Comparison of ENCODE assay signal across 8 cellular contexts in the genomic region with DNA sequence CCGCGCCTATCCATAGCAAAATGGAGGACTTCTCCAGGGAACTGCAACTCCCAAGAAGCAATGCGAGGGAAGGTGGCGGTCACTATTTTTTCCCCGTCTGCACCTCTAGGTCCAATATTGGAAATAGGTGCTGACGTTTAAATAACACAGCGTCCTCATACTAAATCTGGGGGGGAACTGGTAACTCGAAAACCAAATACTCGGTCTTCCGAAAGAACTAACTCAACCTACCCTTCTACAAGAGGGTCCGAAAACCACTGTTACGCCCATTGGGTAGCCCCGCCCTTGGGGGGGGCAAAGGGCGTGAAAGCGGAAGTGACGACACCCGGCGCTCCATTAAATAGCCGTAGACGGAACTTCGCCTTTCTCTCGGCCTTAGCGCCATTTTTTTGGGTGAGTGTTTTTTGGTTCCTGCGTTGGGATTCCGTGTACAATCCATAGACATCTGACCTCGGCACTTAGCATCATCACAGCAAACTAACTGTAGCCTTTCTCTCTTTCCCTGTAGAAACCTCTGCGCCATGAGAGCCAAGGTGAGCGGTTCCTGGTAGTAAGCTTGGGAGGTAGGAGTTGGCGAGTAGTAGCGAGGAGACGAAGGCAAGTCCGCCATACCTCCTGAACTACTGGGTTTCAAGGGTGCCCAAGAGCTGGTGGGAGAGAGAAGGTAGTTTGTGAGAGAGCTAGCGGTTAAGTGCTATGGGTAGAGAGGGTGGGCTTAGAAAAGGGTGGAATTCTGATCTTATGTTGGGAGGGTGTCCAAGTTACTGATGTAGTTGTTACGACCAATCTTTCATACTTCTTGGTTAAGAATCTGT. TPM values are rescaled to one million over a fixed set of nuclear protein-coding genes. Genes with fewer than 3 reads are reported as not detected.
A peak's percentile ranks its signal among the peaks of the same experiment; 100 is the strongest.
DNase-seq lines count a peak whose midpoint lies in the region; ATAC-seq lines count a peak whose summit lies in the region.

A gene (plus strand): TSS at position 367 of the 815 bp plus-strand sequence.

- peak within 1 kb of the TSS; percentile 43 for H2AFZ ChIP-seq in mesenchymal stem cell (ENCODE audit: low read depth, low read length)

- H3K4me2 ChIP-seq in mesenchymal stem cell (ENCODE audit: low read length, poor library complexity, severe bottlenecking), result peak within 1 kb of the TSS; percentile 54

- H4K8ac ChIP-seq in mesenchymal stem cell (ENCODE audit: low read length), result peak within 1 kb of the TSS; percentile 80

- DNase-seq in CD4-positive, CD25-positive, alpha-beta regulatory T cell, result peak; percentile 88 to 97 (median 96)
- peak in 74 of 76 experiments; percentile 21 to 92 (median 84) for DNase-seq in HUDEP-2 (lab: John Stamatoyannopoulos, UW; ENCODE audit: unreplicated experiment in 76 of 76)
- DNase-seq in NOMO-1 treated with dmso at 0.1 percent for 144 hours (lab: John Stamatoyannopoulos, UW; ENCODE audit: unreplicated experiment), result peak; percentile 91
- DNase-seq in activated CD8-positive, alpha-beta memory T cell treated with anti-CD3 and anti-CD28 coated beads for 4 hours (ENCODE audit: low read depth in 2 of 2), result peak; percentile 87 to 92
- peak; percentile 96 for DNase-seq in mesenchymal stem cell
- peak; percentile 88 for DNase-seq in stimulated activated CD8-positive, alpha-beta memory T cell treated with anti-CD3 and anti-CD28 coated beads, Interleukin-12 subunit alpha, Interleukin-12 subunit beta, amount 100 ng/mL, for 4 hours (ENCODE audit: low read depth)

- peak; percentile 40 to 45 for ATAC-seq in CD4-positive, CD25-positive, alpha-beta regulatory T cell (ENCODE audit: low read depth in 2 of 2)
- peak; percentile 44 for ATAC-seq in GM19467 (IDR thresholded peaks at IDR 0.05; ENCODE audit: unreplicated experiment)

- H3K4me1 Mint-ChIP-seq in CD4-positive, CD25-positive, alpha-beta regulatory T cell, result peaks cover 9 to 41% (median 27%) of the 10 kb centered on the region in 4 donors

- peak within 1 kb of the TSS; percentile 91 to 99 (median 98) for H3K4me3 Mint-ChIP-seq in CD4-positive, CD25-positive, alpha-beta regulatory T cell

- peaks cover 4% of the 10 kb centered on the region for H3K27me3 Mint-ChIP-seq in CD4-positive, CD25-positive, alpha-beta regulatory T cell

- no peaks in the 10 kb centered on the region for H3K9me3 Mint-ChIP-seq in CD4-positive, CD25-positive, alpha-beta regulatory T cell

- H3K79me1 ChIP-seq in mesenchymal stem cell (replicated peaks; ENCODE audit: low read length, poor library complexity, severe bottlenecking), result peaks cover 16% of the 10 kb centered on the region

- H3K14ac ChIP-seq in mesenchymal stem cell (ENCODE audit: low read length in 2 of 2), result peak within 1 kb of the TSS in 1 of 2 experiments; percentile 21

- H2BK120ac ChIP-seq in mesenchymal stem cell (ENCODE audit: low read depth, low read length), result peak within 1 kb of the TSS; percentile 57

- H4K91ac ChIP-seq in mesenchymal stem cell (ENCODE audit: low read length), result peak within 1 kb of the TSS; percentile 83

- H2BK15ac ChIP-seq in mesenchymal stem cell (ENCODE audit: low read depth, poor library complexity, severe bottlenecking), result no peak within 1 kb of the TSS

- H3K27ac ChIP-seq in CD4-positive, CD25-positive, alpha-beta regulatory T cell (ENCODE audit: insufficient read depth, low read length, poor library complexity, severe bottlenecking), result peak within 1 kb of the TSS; percentile 96
- H3K27ac ChIP-seq in mesenchymal stem cell (ENCODE audit: low read length, poor library complexity, severe bottlenecking), result peak within 1 kb of the TSS; percentile 97

- peaks cover 23% of the 10 kb centered on the region for H3K4me1 ChIP-seq in CD4-positive, CD25-positive, alpha-beta regulatory T cell (ENCODE audit: control insufficient read depth, insufficient read depth, low read length, poor library complexity, severe bottlenecking)
- H3K4me1 ChIP-seq in endocrine pancreas (ENCODE audit: control insufficient read depth, insufficient read depth, low read length) (peaks cover 12% of the 10 kb centered on the region), mesenchymal stem cell (ENCODE audit: control insufficient read depth, insufficient read depth, low read depth, low read length) (peaks cover 12% of the 10 kb centered on the region)

- H3K23ac ChIP-seq in mesenchymal stem cell (ENCODE audit: low read length in 2 of 2), result no peak within 1 kb of the TSS

- H2BK12ac ChIP-seq in mesenchymal stem cell (ENCODE audit: low read length in 2 of 2), result no peak within 1 kb of the TSS

- WGBS in mesenchymal stem cell, result under 1% methylated on average over 27 of the region's 34 CpGs

- H3K9ac ChIP-seq in endocrine pancreas (ENCODE audit: control insufficient read depth, insufficient read depth, low read length) (peak within 1 kb of the TSS; percentile 91), mesenchymal stem cell (ENCODE audit: low read length) (peak within 1 kb of the TSS; percentile 99)

- peak within 1 kb of the TSS; percentile 14 for H2AK5ac ChIP-seq in mesenchymal stem cell (ENCODE audit: low read length, severe bottlenecking)

- H3K27ac Mint-ChIP-seq in CD4-positive, CD25-positive, alpha-beta regulatory T cell, result peak within 1 kb of the TSS; percentile 93 to 99 (median 98)

- peaks cover 25% of the 10 kb centered on the region for H3K36me3 ChIP-seq in CD4-positive, CD25-positive, alpha-beta regulatory T cell (ENCODE audit: control insufficient read depth, insufficient read depth, low read length)
- H3K36me3 ChIP-seq in endocrine pancreas (ENCODE audit: control insufficient read depth, insufficient read depth, low read length), result peaks cover 3% of the 10 kb centered on the region
- peaks cover 26 to 53% of the 10 kb centered on the region in 2 experiments for H3K36me3 ChIP-seq in mesenchymal stem cell (ENCODE audit: control insufficient read depth in 1 of 2, insufficient read depth in 2 of 2, low read depth in 1 of 2, low read length in 2 of 2)

- no peaks in the 10 kb centered on the region for H3K9me3 ChIP-seq in CD4-positive, CD25-positive, alpha-beta regulatory T cell (ENCODE audit: control insufficient read depth in 2 of 2, low read length in 2 of 2)
- H3K9me3 ChIP-seq in endocrine pancreas (ENCODE audit: control insufficient read depth, low read length) (no peaks in the 10 kb centered on the region), mesenchymal stem cell (ENCODE audit: control insufficient read depth, low read length) (no peaks in the 10 kb centered on the region)

- peak within 1 kb of the TSS; percentile 70 to 71 for H3K4ac ChIP-seq in mesenchymal stem cell (ENCODE audit: low read depth in 1 of 2, low read length in 2 of 2)

- H3K4me3 ChIP-seq in CD4-positive, CD25-positive, alpha-beta regulatory T cell (ENCODE audit: low read depth, low read length), result peak within 1 kb of the TSS; percentile 94
- H3K4me3 ChIP-seq in endocrine pancreas (ENCODE audit: control insufficient read depth, insufficient read depth, low read length) (peak within 1 kb of the TSS; percentile 99), mesenchymal stem cell (ENCODE audit: insufficient read depth in 1 of 2, low read depth in 1 of 2, low read length in 2 of 2) (peak within 1 kb of the TSS; percentile 73 to 86)

- peaks cover 35% of the 10 kb centered on the region for H3K36me3 Mint-ChIP-seq in CD4-positive, CD25-positive, alpha-beta regulatory T cell

- peak within 1 kb of the TSS; percentile 77 for H2BK5ac ChIP-seq in mesenchymal stem cell (ENCODE audit: low read depth, low read length, poor library complexity, severe bottlenecking)

- peak within 1 kb of the TSS; percentile 86 to 98 for H3K18ac ChIP-seq in mesenchymal stem cell (ENCODE audit: low read depth in 1 of 2, low read length in 2 of 2)

- no peaks in the 10 kb centered on the region for H3K27me3 ChIP-seq in CD4-positive, CD25-positive, alpha-beta regulatory T cell (ENCODE audit: control insufficient read depth, insufficient read depth, low read length)
- H3K27me3 ChIP-seq in endocrine pancreas (ENCODE audit: control insufficient read depth, insufficient read depth, low read length) (no peaks in the 10 kb centered on the region), mesenchymal stem cell (ENCODE audit: control insufficient read depth in 1 of 2, insufficient read depth in 1 of 2, low read length in 2 of 2) (no peaks in the 10 kb centered on the region)

RNA-seq across cellular contexts. Expression of the gene that starts here (rescaled TPM):
- total RNA-seq in CD4-positive, CD25-positive, alpha-beta regulatory T cell, result 4,134 TPM
- polyA plus RNA-seq in CD4-positive, CD25-positive, alpha-beta regulatory T cell, result 1,000 to 10,000 TPM; 7,544 to 9,760 (median 8,849) TPM
- polyA plus RNA-seq in mesenchymal stem cell (2013, experiment 1 of 2), result 10,850 TPM
- polyA plus RNA-seq in mesenchymal stem cell (2013, experiment 2 of 2), result 10,960 TPM

Comparison
In these comparisons a context has a peak if more than half of its experiments do, and no peak if none do; other contexts are left out.
1. Peak in every context shown above with its lines: DNase-seq, ATAC-seq, H3K4me3 ChIP-seq and H3K27ac ChIP-seq.